Comparison of ENCODE assay signal across 1 cellular context in the genomic region with DNA sequence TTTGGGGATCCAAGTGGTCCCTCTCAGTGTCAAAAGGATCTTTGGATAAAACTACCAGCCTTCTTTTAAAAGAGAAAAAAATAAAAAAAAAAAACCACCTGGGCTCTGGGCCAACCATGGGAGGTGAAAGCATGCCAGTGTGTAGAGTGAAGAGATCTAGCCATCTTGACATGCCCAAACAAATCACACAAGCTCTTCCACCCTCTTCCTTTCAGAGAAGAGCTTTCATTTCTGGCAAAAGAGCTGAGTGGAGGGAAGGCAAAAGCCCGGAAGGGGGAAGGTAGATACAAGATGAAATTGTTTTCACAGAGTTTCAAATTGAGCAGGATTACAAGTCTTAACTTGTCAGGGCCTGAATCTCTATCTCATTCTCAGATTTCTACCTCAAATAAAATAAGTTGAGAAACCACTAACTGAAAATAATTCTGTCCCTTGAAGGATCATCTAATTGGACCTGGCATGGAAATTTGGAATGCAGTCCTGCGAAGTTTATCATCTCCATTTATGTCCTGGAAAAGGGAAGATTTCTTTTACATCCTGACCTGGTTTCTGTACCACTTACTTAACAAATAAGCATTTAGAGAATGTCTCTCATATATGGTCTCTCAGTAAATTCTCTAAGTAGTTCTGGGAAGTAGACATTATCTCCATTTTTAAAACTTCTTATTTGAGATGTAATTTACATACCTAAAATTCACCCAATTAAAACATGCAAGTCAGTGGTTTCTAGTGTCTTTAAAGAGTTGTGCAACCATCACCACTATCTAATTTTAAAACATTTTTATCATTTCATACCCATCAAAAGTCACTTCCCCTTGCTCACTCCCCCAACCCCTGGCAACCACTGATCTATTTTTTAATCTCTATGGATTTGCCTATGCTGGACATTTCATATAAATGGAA.
TF ChIP-seq lines count a peak whose summit lies in the region.

No MANE protein-coding gene starts in this region.

TF ChIP-seq in GM23338, 12 proteins besides CTCF, POLR2A, EP300 and RAD21 (continued from another document):
- TF ChIP-seq, protein P1, sequence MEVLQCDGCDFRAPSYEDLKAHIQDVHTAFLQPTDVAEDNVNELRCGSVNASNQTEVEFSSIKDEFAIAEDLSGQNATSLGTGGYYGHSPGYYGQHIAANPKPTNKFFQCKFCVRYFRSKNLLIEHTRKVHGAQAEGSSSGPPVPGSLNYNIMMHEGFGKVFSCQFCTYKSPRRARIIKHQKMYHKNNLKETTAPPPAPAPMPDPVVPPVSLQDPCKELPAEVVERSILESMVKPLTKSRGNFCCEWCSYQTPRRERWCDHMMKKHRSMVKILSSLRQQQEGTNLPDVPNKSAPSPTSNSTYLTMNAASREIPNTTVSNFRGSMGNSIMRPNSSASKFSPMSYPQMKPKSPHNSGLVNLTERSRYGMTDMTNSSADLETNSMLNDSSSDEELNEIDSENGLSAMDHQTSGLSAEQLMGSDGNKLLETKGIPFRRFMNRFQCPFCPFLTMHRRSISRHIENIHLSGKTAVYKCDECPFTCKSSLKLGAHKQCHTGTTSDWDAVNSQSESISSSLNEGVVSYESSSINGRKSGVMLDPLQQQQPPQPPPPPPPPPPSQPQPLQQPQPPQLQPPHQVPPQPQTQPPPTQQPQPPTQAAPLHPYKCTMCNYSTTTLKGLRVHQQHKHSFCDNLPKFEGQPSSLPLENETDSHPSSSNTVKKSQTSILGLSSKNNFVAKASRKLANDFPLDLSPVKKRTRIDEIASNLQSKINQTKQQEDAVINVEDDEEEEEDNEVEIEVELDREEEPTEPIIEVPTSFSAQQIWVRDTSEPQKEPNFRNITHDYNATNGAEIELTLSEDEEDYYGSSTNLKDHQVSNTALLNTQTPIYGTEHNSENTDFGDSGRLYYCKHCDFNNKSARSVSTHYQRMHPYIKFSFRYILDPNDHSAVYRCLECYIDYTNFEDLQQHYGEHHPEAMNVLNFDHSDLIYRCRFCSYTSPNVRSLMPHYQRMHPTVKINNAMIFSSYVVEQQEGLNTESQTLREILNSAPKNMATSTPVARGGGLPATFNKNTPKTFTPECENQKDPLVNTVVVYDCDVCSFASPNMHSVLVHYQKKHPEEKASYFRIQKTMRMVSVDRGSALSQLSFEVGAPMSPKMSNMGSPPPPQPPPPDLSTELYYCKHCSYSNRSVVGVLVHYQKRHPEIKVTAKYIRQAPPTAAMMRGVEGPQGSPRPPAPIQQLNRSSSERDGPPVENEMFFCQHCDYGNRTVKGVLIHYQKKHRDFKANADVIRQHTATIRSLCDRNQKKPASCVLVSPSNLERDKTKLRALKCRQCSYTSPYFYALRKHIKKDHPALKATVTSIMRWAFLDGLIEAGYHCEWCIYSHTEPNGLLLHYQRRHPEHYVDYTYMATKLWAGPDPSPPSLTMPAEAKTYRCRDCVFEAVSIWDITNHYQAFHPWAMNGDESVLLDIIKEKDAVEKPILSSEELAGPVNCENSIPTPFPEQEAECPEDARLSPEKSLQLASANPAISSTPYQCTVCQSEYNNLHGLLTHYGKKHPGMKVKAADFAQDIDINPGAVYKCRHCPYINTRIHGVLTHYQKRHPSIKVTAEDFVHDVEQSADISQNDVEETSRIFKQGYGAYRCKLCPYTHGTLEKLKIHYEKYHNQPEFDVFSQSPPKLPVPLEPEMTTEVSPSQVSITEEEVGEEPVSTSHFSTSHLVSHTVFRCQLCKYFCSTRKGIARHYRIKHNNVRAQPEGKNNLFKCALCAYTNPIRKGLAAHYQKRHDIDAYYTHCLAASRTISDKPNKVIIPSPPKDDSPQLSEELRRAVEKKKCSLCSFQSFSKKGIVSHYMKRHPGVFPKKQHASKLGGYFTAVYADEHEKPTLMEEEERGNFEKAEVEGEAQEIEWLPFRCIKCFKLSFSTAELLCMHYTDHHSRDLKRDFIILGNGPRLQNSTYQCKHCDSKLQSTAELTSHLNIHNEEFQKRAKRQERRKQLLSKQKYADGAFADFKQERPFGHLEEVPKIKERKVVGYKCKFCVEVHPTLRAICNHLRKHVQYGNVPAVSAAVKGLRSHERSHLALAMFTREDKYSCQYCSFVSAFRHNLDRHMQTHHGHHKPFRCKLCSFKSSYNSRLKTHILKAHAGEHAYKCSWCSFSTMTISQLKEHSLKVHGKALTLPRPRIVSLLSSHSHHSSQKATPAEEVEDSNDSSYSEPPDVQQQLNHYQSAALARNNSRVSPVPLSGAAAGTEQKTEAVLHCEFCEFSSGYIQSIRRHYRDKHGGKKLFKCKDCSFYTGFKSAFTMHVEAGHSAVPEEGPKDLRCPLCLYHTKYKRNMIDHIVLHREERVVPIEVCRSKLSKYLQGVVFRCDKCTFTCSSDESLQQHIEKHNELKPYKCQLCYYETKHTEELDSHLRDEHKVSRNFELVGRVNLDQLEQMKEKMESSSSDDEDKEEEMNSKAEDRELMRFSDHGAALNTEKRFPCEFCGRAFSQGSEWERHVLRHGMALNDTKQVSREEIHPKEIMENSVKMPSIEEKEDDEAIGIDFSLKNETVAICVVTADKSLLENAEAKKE (CRISPR knock-in tag; IDR thresholded peaks at IDR 0.05) = no peak
- TF ChIP-seq ZNF114 (CRISPR knock-in tag; IDR thresholded peaks at IDR 0.05) = no peak
- no peak for TF ChIP-seq ZNF331 (CRISPR knock-in tag; IDR thresholded peaks at IDR 0.05; ENCODE audit: low read depth)
- TF ChIP-seq NANOG (IDR thresholded peaks at IDR 0.05; ENCODE audit: borderline replicate concordance) = no peak
- TF ChIP-seq EZH2phosphoT487 (IDR thresholded peaks at IDR 0.05; ENCODE audit: unreplicated experiment) = no peak
- no peak for TF ChIP-seq CREB1 (CRISPR knock-in tag; IDR thresholded peaks at IDR 0.05; ENCODE audit: low read depth)
- no peak for TF ChIP-seq EZH2 (IDR thresholded peaks at IDR 0.05; ENCODE audit: low read depth, unreplicated experiment)
- TF ChIP-seq JUNB (IDR thresholded peaks at IDR 0.05; ENCODE audit: unreplicated experiment) = no peak
- TF ChIP-seq, protein P2, sequence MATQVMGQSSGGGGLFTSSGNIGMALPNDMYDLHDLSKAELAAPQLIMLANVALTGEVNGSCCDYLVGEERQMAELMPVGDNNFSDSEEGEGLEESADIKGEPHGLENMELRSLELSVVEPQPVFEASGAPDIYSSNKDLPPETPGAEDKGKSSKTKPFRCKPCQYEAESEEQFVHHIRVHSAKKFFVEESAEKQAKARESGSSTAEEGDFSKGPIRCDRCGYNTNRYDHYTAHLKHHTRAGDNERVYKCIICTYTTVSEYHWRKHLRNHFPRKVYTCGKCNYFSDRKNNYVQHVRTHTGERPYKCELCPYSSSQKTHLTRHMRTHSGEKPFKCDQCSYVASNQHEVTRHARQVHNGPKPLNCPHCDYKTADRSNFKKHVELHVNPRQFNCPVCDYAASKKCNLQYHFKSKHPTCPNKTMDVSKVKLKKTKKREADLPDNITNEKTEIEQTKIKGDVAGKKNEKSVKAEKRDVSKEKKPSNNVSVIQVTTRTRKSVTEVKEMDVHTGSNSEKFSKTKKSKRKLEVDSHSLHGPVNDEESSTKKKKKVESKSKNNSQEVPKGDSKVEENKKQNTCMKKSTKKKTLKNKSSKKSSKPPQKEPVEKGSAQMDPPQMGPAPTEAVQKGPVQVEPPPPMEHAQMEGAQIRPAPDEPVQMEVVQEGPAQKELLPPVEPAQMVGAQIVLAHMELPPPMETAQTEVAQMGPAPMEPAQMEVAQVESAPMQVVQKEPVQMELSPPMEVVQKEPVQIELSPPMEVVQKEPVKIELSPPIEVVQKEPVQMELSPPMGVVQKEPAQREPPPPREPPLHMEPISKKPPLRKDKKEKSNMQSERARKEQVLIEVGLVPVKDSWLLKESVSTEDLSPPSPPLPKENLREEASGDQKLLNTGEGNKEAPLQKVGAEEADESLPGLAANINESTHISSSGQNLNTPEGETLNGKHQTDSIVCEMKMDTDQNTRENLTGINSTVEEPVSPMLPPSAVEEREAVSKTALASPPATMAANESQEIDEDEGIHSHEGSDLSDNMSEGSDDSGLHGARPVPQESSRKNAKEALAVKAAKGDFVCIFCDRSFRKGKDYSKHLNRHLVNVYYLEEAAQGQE (IDR thresholded peaks at IDR 0.05; ENCODE audit: unreplicated experiment) = no peak
- TF ChIP-seq, protein P3, sequence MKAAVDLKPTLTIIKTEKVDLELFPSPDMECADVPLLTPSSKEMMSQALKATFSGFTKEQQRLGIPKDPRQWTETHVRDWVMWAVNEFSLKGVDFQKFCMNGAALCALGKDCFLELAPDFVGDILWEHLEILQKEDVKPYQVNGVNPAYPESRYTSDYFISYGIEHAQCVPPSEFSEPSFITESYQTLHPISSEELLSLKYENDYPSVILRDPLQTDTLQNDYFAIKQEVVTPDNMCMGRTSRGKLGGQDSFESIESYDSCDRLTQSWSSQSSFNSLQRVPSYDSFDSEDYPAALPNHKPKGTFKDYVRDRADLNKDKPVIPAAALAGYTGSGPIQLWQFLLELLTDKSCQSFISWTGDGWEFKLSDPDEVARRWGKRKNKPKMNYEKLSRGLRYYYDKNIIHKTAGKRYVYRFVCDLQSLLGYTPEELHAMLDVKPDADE (IDR thresholded peaks at IDR 0.05) = no peak
